In the genomic region with DNA sequence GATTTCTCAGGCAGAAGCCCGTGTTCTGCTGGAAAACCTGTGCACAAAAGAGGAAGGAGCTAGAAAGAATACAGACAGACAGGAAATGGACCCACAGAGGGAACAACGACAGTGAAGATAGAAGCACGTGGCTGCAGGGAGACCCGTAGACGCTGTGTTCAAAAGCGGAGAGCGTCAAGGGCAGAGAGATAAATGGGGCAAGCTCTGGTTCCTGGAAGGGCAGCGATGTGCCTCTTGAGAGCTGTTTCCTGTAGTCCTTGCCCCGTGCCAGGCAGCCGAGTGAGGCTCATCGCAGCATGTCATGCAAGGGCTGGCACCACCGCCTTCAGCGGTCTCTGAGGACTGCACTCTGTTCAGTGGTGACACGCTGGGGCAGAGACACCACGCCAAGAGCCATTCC, we compare ENCODE assay signal across 1 cellular context.
TF ChIP-seq lines count a peak whose summit lies in the region.

No MANE protein-coding gene starts in this region.

TF ChIP-seq in GM23338, 12 proteins besides CTCF, POLR2A, EP300 and RAD21 (continued from another document):
- TF ChIP-seq, protein P1, sequence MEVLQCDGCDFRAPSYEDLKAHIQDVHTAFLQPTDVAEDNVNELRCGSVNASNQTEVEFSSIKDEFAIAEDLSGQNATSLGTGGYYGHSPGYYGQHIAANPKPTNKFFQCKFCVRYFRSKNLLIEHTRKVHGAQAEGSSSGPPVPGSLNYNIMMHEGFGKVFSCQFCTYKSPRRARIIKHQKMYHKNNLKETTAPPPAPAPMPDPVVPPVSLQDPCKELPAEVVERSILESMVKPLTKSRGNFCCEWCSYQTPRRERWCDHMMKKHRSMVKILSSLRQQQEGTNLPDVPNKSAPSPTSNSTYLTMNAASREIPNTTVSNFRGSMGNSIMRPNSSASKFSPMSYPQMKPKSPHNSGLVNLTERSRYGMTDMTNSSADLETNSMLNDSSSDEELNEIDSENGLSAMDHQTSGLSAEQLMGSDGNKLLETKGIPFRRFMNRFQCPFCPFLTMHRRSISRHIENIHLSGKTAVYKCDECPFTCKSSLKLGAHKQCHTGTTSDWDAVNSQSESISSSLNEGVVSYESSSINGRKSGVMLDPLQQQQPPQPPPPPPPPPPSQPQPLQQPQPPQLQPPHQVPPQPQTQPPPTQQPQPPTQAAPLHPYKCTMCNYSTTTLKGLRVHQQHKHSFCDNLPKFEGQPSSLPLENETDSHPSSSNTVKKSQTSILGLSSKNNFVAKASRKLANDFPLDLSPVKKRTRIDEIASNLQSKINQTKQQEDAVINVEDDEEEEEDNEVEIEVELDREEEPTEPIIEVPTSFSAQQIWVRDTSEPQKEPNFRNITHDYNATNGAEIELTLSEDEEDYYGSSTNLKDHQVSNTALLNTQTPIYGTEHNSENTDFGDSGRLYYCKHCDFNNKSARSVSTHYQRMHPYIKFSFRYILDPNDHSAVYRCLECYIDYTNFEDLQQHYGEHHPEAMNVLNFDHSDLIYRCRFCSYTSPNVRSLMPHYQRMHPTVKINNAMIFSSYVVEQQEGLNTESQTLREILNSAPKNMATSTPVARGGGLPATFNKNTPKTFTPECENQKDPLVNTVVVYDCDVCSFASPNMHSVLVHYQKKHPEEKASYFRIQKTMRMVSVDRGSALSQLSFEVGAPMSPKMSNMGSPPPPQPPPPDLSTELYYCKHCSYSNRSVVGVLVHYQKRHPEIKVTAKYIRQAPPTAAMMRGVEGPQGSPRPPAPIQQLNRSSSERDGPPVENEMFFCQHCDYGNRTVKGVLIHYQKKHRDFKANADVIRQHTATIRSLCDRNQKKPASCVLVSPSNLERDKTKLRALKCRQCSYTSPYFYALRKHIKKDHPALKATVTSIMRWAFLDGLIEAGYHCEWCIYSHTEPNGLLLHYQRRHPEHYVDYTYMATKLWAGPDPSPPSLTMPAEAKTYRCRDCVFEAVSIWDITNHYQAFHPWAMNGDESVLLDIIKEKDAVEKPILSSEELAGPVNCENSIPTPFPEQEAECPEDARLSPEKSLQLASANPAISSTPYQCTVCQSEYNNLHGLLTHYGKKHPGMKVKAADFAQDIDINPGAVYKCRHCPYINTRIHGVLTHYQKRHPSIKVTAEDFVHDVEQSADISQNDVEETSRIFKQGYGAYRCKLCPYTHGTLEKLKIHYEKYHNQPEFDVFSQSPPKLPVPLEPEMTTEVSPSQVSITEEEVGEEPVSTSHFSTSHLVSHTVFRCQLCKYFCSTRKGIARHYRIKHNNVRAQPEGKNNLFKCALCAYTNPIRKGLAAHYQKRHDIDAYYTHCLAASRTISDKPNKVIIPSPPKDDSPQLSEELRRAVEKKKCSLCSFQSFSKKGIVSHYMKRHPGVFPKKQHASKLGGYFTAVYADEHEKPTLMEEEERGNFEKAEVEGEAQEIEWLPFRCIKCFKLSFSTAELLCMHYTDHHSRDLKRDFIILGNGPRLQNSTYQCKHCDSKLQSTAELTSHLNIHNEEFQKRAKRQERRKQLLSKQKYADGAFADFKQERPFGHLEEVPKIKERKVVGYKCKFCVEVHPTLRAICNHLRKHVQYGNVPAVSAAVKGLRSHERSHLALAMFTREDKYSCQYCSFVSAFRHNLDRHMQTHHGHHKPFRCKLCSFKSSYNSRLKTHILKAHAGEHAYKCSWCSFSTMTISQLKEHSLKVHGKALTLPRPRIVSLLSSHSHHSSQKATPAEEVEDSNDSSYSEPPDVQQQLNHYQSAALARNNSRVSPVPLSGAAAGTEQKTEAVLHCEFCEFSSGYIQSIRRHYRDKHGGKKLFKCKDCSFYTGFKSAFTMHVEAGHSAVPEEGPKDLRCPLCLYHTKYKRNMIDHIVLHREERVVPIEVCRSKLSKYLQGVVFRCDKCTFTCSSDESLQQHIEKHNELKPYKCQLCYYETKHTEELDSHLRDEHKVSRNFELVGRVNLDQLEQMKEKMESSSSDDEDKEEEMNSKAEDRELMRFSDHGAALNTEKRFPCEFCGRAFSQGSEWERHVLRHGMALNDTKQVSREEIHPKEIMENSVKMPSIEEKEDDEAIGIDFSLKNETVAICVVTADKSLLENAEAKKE (CRISPR knock-in tag; IDR thresholded peaks at IDR 0.05) = no peak
- TF ChIP-seq STAT1 (IDR thresholded peaks at IDR 0.05; ENCODE audit: unreplicated experiment) (no peak), ZNF114 (CRISPR knock-in tag; IDR thresholded peaks at IDR 0.05) (no peak), JUNB (IDR thresholded peaks at IDR 0.05; ENCODE audit: unreplicated experiment) (no peak), ZNF331 (CRISPR knock-in tag; IDR thresholded peaks at IDR 0.05; ENCODE audit: low read depth) (no peak), POLR2AphosphoS5 (IDR thresholded peaks at IDR 0.05; ENCODE audit: low read depth) (no peak)
- TF ChIP-seq, protein P2, sequence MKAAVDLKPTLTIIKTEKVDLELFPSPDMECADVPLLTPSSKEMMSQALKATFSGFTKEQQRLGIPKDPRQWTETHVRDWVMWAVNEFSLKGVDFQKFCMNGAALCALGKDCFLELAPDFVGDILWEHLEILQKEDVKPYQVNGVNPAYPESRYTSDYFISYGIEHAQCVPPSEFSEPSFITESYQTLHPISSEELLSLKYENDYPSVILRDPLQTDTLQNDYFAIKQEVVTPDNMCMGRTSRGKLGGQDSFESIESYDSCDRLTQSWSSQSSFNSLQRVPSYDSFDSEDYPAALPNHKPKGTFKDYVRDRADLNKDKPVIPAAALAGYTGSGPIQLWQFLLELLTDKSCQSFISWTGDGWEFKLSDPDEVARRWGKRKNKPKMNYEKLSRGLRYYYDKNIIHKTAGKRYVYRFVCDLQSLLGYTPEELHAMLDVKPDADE (IDR thresholded peaks at IDR 0.05) = no peak
